ENCODE assay signal across 1 cellular context in genomic region chr11:108580645-108581044, GRCh38.
TF ChIP-seq lines count a peak whose summit lies in the region.

No MANE protein-coding gene starts in this region.

TF ChIP-seq in HepG2, 621 proteins besides CTCF, POLR2A, EP300 and RAD21 (continued from another document):
- TF ChIP-seq ZBTB46 (CRISPR knock-in tag; IDR thresholded peaks at IDR 0.05; ENCODE audit: borderline replicate concordance) (no peak), MTF2 (CRISPR knock-in tag; IDR thresholded peaks at IDR 0.05; ENCODE audit: borderline replicate concordance) (no peak), ATF7 (IDR thresholded peaks at IDR 0.05) (peak; percentile 55), ATF7 (CRISPR knock-in tag; IDR thresholded peaks at IDR 0.05) (no peak), FOXK2 (IDR thresholded peaks at IDR 0.05) (no peak), XRCC5 (optimal IDR thresholded peaks at IDR 0.05; ENCODE audit: low read length) (no peak), ZNF256 (CRISPR knock-in tag; conservative IDR thresholded peaks at IDR 0.05) (no peak), CREB1 (IDR thresholded peaks at IDR 0.05) (0 out of 2 replicates have a peak, but pooled peaks have one; percentile 55), CREB1 (CRISPR knock-in tag; IDR thresholded peaks at IDR 0.05) (no peak), SOX13 (IDR thresholded peaks at IDR 0.05) (no peak), SOX13 (CRISPR knock-in tag; conservative IDR thresholded peaks at IDR 0.05 in 1 of 2, IDR thresholded peaks at IDR 0.05 in 1 of 2) (no peak), HHEX (CRISPR knock-in tag; IDR thresholded peaks at IDR 0.05) (no peak), KLF9 (CRISPR knock-in tag; IDR thresholded peaks at IDR 0.05; ENCODE audit: low read depth) (no peak)
